9 cellular contexts compared by ENCODE assay signal in the genomic region with DNA sequence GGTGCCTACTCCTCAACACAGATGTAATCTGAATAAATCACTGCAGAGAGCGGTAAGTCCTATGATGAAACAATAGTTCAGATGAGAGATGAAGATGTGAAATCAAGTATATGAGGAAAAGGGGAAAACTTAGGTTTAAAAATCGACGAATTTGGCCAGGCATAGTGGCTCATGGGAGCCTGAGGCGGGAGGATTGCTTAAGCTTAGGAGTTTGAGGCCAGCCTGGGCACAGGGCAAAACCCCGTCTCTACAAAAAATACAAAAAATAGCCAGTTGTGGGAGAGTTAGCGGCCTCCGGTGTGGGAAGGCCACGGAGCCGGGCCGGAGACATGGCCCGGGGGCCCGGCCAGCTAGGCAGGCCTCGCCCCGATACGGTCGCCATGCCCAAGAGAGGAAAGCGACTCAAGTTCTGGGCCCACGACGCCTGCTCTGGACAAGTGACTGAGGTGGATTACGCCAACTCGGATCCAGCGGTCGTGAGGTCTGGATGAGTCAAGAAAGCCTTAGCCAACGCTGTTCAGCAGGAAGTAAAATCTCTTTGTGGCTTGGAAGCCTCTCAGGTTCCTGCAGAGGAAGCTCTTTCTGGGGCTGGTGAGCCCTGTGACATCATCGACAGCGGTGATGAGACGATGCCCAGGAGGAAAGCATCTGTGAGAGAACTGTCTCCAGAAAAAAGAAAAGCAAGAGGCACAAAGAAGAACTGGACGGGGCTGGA.
DNase-seq lines count a peak whose midpoint lies in the region; ATAC-seq, FAIRE-seq and TF ChIP-seq lines count a peak whose summit lies in the region.
"Had no signal": no experiment of that assay in that cellular context is flagged by ENCODE, and none has a peak within 500 bp of the region (broad histone marks: within the 10 kb centered on the region; RNA-seq: fewer than 3 reads in every experiment).

No MANE protein-coding gene starts in this region.

- H3K27me3 ChIP-seq in GM23248 (replicated peaks; ENCODE audit: insufficient read depth) = no peaks in the 10 kb centered on the region
- H3K27me3 ChIP-seq in brain microvascular endothelial cell (replicated peaks) = no peaks in the 10 kb centered on the region
- no peaks in the 10 kb centered on the region for H3K27me3 ChIP-seq in trophoblast cell (ENCODE audit: insufficient read depth, low read length)

- H3K27ac Mint-ChIP-seq in immature natural killer cell = no peak overlapping the region

- H3K79me2 ChIP-seq in GM23248 (ENCODE audit: insufficient read depth) (no peaks in the 10 kb centered on the region), trophoblast cell (ENCODE audit: control insufficient read depth, insufficient read depth, low read length, poor library complexity) (no peaks in the 10 kb centered on the region)

- H3K23ac ChIP-seq in trophoblast cell (ENCODE audit: low read length) = no peak overlapping the region

- CTCF ChIA-PET in RWPE1 (lab: Yijun Ruan, JAX) = interaction anchor here (0.6 to 1.0 kb wide), 2 partner anchors 68 to 317 kb away, joined by 4 read pairs; no protein-coding TSS in a partner anchor

- H3K36me3 ChIP-seq in GM23248 (ENCODE audit: low read depth) (no peaks in the 10 kb centered on the region), brain microvascular endothelial cell (replicated peaks) (no peaks in the 10 kb centered on the region), trophoblast cell (ENCODE audit: control insufficient read depth in 1 of 2, insufficient read depth in 2 of 2, low read length in 2 of 2) (no peaks in the 10 kb centered on the region)

- H4K20me1 ChIP-seq in GM23248 (ENCODE audit: insufficient read depth) = no peaks in the 10 kb centered on the region

- H2AK5ac ChIP-seq in trophoblast cell (ENCODE audit: low read length) = no peak overlapping the region

- H2BK5ac ChIP-seq in trophoblast cell (ENCODE audit: low read depth, low read length, poor library complexity) = no peak overlapping the region

- H3K4me2 ChIP-seq in GM23248 (ENCODE audit: unreplicated experiment) (no peak overlapping the region), trophoblast cell (ENCODE audit: low read length) (no peak overlapping the region)

- H3K79me1 ChIP-seq in trophoblast cell (ENCODE audit: low read length) = no peaks in the 10 kb centered on the region

- no peak overlapping the region for H3K4me3 ChIP-seq in GM23248
- H3K4me3 ChIP-seq in brain microvascular endothelial cell (ENCODE audit: low read depth, low read length) = no peak overlapping the region
- no peak overlapping the region for H3K4me3 ChIP-seq in trophoblast cell (ENCODE audit: low read depth, low read length)

- no peaks in the 10 kb centered on the region for H3K9me3 Mint-ChIP-seq in immature natural killer cell

- FAIRE-seq in D721Med (lab: Jason Lieb, UNC) = no peak

- no peaks in the 10 kb centered on the region for H3F3A ChIP-seq in GM23248 (ENCODE audit: insufficient read depth)

- no peak overlapping the region for H2BK120ac ChIP-seq in trophoblast cell (ENCODE audit: insufficient read depth, low read length, poor library complexity)

- H3K4ac ChIP-seq in trophoblast cell (ENCODE audit: low read depth, low read length) = no peak overlapping the region

- no peak for TF ChIP-seq CTCF in RWPE1 (conservative IDR thresholded peaks at IDR 0.05; ENCODE audit: low read depth)
- TF ChIP-seq CTCF in brain microvascular endothelial cell (IDR thresholded peaks at IDR 0.05; ENCODE audit: low read depth, low read length, missing control alignments) = no peak
- no peak for TF ChIP-seq CTCF in D721Med (IDR thresholded peaks at IDR 0.05; ENCODE audit: insufficient read depth, missing control alignments)

- H2AFZ ChIP-seq in GM23248 (no peak overlapping the region), trophoblast cell (ENCODE audit: insufficient read depth, low read length, poor library complexity) (no peak overlapping the region)

- no peaks in the 10 kb centered on the region for H3K4me1 Mint-ChIP-seq in immature natural killer cell

- no peak overlapping the region for H2BK12ac ChIP-seq in trophoblast cell (ENCODE audit: low read length)

- no peak overlapping the region for H3K18ac ChIP-seq in trophoblast cell (ENCODE audit: low read length)

- no peak overlapping the region for H4K12ac ChIP-seq in trophoblast cell (ENCODE audit: low read depth, low read length)

- H3K4me1 ChIP-seq in GM23248 (ENCODE audit: insufficient read depth) (no peaks in the 10 kb centered on the region; the same call in 1 of the 2 replicates), trophoblast cell (ENCODE audit: control insufficient read depth in 1 of 2, insufficient read depth in 2 of 2, low read length in 2 of 2) (no peaks in the 10 kb centered on the region)

- H3K9ac ChIP-seq in GM23248 = no peak overlapping the region
- H3K9ac ChIP-seq in trophoblast cell (ENCODE audit: low read length) = no peak overlapping the region

- H3K9me3 ChIP-seq in GM23248 (ENCODE audit: low read depth) (no peaks in the 10 kb centered on the region), trophoblast cell (ENCODE audit: insufficient read depth, low read depth, low read length) (no peaks in the 10 kb centered on the region)

- H3K9me2 ChIP-seq in GM23248 (ENCODE audit: insufficient read depth) = no peaks in the 10 kb centered on the region

- H3K27me3 Mint-ChIP-seq in immature natural killer cell (ENCODE audit: low read depth in 3 of 3) = peaks cover 2 to 3% (median 2%) of the 10 kb centered on the region in 3 donors

- POLR2A ChIA-PET in RWPE1 (lab: Yijun Ruan, JAX; ENCODE audit: low non-redundant PET) = no interaction called here

- no peak overlapping the region for H4K8ac ChIP-seq in trophoblast cell (ENCODE audit: low read depth, low read length)

- no peak overlapping the region for H3K4me3 Mint-ChIP-seq in immature natural killer cell

- H3K27ac ChIP-seq in GM23248 (peak overlapping the region; percentile 47; the same call in 1 of the 2 replicates), RWPE1 (peak overlapping the region; percentile 76), brain microvascular endothelial cell (no peak overlapping the region), trophoblast cell (ENCODE audit: low read depth, low read length) (no peak overlapping the region)

- H3K36me3 Mint-ChIP-seq in immature natural killer cell = no peaks in the 10 kb centered on the region

- DNase-seq in GM23248 = peak; percentile 80
- DNase-seq in RWPE1 (ENCODE audit: low spot score) = no peak
- peak; percentile 70 for DNase-seq in brain microvascular endothelial cell
- peak; percentile 50 to 65 for DNase-seq in trophoblast cell
- DNase-seq in NCI-H2081 (lab: John Stamatoyannopoulos, UW) = no peak
- DNase-seq in immature natural killer cell = no peak
- no peak for DNase-seq in D721Med (ENCODE audit: insufficient read length, low spot score)
- DNase-seq: occipital lobe had no signal

- in situ Hi-C loops in GM23248 (cut with MboI) = no loop called here
- in situ Hi-C loops in brain microvascular endothelial cell (cut with HindIII; ENCODE audit: low pct_ligation_motif_present, low sequenced_read_pairs) = no loop called here

- 76 to 77% methylated on average over 28 of the region's 28 CpGs for WGBS in GM23248 (ENCODE audit: low coverage in 1 of 2, low lambda C conversion rate in 2 of 2, missing lambda C conversion rate in 2 of 2), 2 experiments
- no CpG with 5 or more reads among the region's 28 CpGs for WGBS in trophoblast cell (ENCODE audit: extremely low coverage, insufficient coverage, insufficient read length)

- no peak for ATAC-seq in GM18907 (IDR thresholded peaks at IDR 0.05; ENCODE audit: unreplicated experiment)

- H3K14ac ChIP-seq in trophoblast cell (ENCODE audit: low read length) = no peak overlapping the region

- no peak overlapping the region for H4K91ac ChIP-seq in trophoblast cell (ENCODE audit: low read depth, low read length)

Comparison
In these comparisons a context has a peak if more than half of its experiments do, and no peak if none do; other contexts are left out.
1. DNase-seq: peak in GM23248 (single experiment), brain microvascular endothelial cell (single experiment) and trophoblast cell (2 of 2); none in RWPE1 (single experiment), NCI-H2081 (0 of 2), immature natural killer cell (0 of 3) and D721Med (single experiment).
2. H3K27ac ChIP-seq: peak in GM23248 (single experiment) and RWPE1 (single experiment); none in brain microvascular endothelial cell (single experiment) and trophoblast cell (single experiment).